In the genomic region with DNA sequence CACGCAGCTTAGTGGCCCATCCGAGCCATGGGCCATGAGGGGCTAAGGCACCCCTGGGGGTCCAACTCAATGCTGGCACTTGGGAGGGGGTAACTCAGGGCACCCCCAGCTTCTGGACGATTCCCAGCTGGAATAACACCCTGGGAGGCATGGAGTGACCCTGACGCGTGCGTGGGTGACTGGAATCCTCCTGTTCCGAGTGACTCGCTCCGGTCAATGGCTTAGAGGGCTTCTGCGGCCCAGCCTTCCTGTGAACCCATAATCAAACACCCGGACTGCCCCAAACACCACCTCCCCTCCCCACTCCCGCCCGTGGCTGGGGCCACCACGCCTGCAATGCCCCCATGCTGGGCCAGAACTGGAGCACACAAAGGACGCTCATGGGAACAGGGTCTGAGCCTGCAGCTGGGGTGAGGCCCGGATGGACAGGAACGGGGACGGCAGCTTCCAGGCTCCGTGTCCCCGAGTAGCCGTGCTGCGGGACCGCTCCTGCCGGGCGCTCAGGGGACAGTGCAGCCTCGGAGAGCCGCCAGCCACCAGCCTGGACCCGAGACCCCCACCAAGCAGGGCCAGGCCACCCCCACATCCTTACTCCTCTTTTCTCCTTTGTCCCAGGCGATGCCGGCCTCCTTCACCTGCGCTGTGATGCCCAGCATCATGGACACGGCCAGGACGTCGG, we compare ENCODE assay signal across 24 cellular contexts.
"Had no signal": no experiment of that assay in that cellular context is flagged by ENCODE, and none has a peak within 500 bp of the region (broad histone marks: within the 10 kb centered on the region; RNA-seq: fewer than 3 reads in every experiment).

No MANE protein-coding gene starts in this region.

- H3K4me3 ChIP-seq: stomach, suprapubic skin, testis, thoracic aorta, thyroid gland, tibial artery, tibial nerve, transverse colon, upper lobe of left lung, upper lobe of right lung, uterus, vagina had no signal

- DNase-seq: stimulated activated CD4-positive, alpha-beta T cell treated with anti-CD3 and anti-CD28 coated beads, Interleukin-2, amount 100 ng/mL, for 48 hours; stimulated activated CD4-positive, alpha-beta T cell treated with anti-CD3 and anti-CD28 coated beads, Interleukin-4, amount 100 ng/mL, for 1 hour; stimulated activated CD4-positive, alpha-beta T cell treated with anti-CD3 and anti-CD28 coated beads, Interleukin-4, amount 100 ng/mL, for 24 hours; stimulated activated CD4-positive, alpha-beta T cell treated with anti-CD3 and anti-CD28 coated beads, Interleukin-4, amount 100 ng/mL, for 4 hours; stimulated activated CD8-positive, alpha-beta memory T cell treated with anti-CD3 and anti-CD28 coated beads, Interleukin-4, amount 100 ng/mL, for 48 hours; stimulated activated naive B cell treated with anti-CD40 and anti-IgM and Interleukin-4, amounts not matched to agents 10 μg/mL and 1 μg/mL and 100 μg/mL, for 72 hours; stimulated activated naive CD4-positive, alpha-beta T cell; stimulated activated naive CD4-positive, alpha-beta T cell treated with Interleukin-2 at 50 U/mL for 16 hours; stimulated activated naive CD8-positive, alpha-beta T cell treated with anti-CD3 and anti-CD28 coated beads, Interleukin-15, amount 100 ng/mL, for 72 hours; stimulated activated naive CD8-positive, alpha-beta T cell treated with anti-CD3 and anti-CD28 coated beads, Interleukin-15, Interleukin-2, amounts not matched to agents 100 U/mL and 50 U/mL, for 24 hours; stomach; substantia nigra; testis; thyroid gland; tibial artery; transverse colon; trophoblast cell; upper lobe of right lung; uterus had no signal

- H3K27ac ChIP-seq: stomach, suprapubic skin, testis, thoracic aorta, thyroid gland, tibial artery, tibial nerve, transverse colon, upper lobe of left lung, upper lobe of right lung, uterus, vagina had no signal

- H3K36me3 ChIP-seq: uterus had no signal

- H3K27me3 ChIP-seq: stomach, suprapubic skin, testis, thyroid gland, tibial artery, tibial nerve, transverse colon, upper lobe of left lung, upper lobe of right lung, uterus, vagina had no signal

- H3K9me3 ChIP-seq: stomach, suprapubic skin, testis, thoracic aorta, thyroid gland, tibial artery, tibial nerve, transverse colon, upper lobe of left lung, upper lobe of right lung, uterus, vagina had no signal

- H3K4me1 ChIP-seq: stomach, suprapubic skin, testis, thyroid gland, tibial artery, tibial nerve, transverse colon, upper lobe of left lung, upper lobe of right lung, uterus, vagina had no signal
